Comparison of ENCODE assay signal across 21 cellular contexts in genomic region chr5:126107381-126107780, GRCh38.
A peak's percentile ranks its signal among the peaks of the same experiment; 100 is the strongest.
DNase-seq lines count a peak whose midpoint lies in the region; ATAC-seq, FAIRE-seq and TF ChIP-seq lines count a peak whose summit lies in the region.
"Had no signal": no experiment of that assay in that cellular context is flagged by ENCODE, and none has a peak within 500 bp of the region (broad histone marks: within the 10 kb centered on the region; RNA-seq: fewer than 3 reads in every experiment).

No MANE protein-coding gene starts in this region.

- DNase-seq in RPMI7951 (ENCODE audit: low read depth) (peak; percentile 15), H1 (ENCODE audit: low read depth in 1 of 2, low spot score in 2 of 2) (no peak), fibroblast of peridontal ligament (ENCODE audit: extremely low read depth) (peak; percentile 17), renal cortical epithelial cell (ENCODE audit: low read depth) (peak; percentile 81), DMS153 (lab: John Stamatoyannopoulos, UW) (no peak)
- DNase-seq in activated naive CD4-positive, alpha-beta T cell treated with anti-CD3 and anti-CD28 coated beads for 36 hours, result no peak
- DNase-seq: C1 segment of cervical spinal cord; CD4-positive, alpha-beta memory T cell; COR-L47; NCI-H1092 treated with DMSO at 0.1 percent for 48 hours; NCI-H1436; NCI-H187 treated with DMSO at 0.1 percent for 48 hours; NCI-H446; NCI-H524 treated with DMSO at 0.1 percent for 48 hours; NCI-H82; PC-9; Right ventricle myocardium superior; RPMI8226 had no signal

- no peak overlapping the region for H3K23ac ChIP-seq in H1 (ENCODE audit: insufficient read length)

- CTCF ChIA-PET in H1 (lab: Charles Lee; ENCODE audit: partially characterized antibody), result no interaction called here
- CTCF ChIA-PET in activated naive CD4-positive, alpha-beta T cell treated with anti-CD3 and anti-CD28 coated beads for 36 hours (lab: Charles Lee), result no interaction called here

- H2BK20ac ChIP-seq in H1 (ENCODE audit: low read length), result 0 out of 2 replicates have a peak overlapping the region, but pooled peaks have one; percentile 53

- H2BK15ac ChIP-seq in H1 (ENCODE audit: low read length), result no peak overlapping the region

- no peak overlapping the region for H2BK120ac ChIP-seq in H1 (replicated peaks; ENCODE audit: low read depth, low read length)

- H2BK12ac ChIP-seq in H1 (ENCODE audit: low read depth, low read length), result no peak overlapping the region

- peaks cover 0 to 6% (median 2%) of the 10 kb centered on the region in 4 experiments; a peak in 2 of 7 replicates for H3K4me1 ChIP-seq in H1 (replicated peaks in 1 of 4; ENCODE audit: control insufficient read depth in 3 of 4, insufficient read depth in 4 of 4, low read length in 3 of 4)

- H2BK5ac ChIP-seq in H1 (ENCODE audit: low read depth, low read length), result no peak overlapping the region

- no peak overlapping the region for H3K56ac ChIP-seq in H1 (replicated peaks; ENCODE audit: insufficient read length, low read depth, low read length)

- H3K4me3 ChIP-seq in H1 (ENCODE audit: extremely low read depth in 1 of 4, insufficient read depth in 2 of 4, low read depth in 3 of 4, low read length in 4 of 4), result no peak overlapping the region
- H3K4me3 ChIP-seq: PC-9 had no signal

- no peak overlapping the region for H3K18ac ChIP-seq in H1 (ENCODE audit: extremely low read depth, low read length)

- H3K79me2 ChIP-seq in H1 (ENCODE audit: control insufficient read depth in 1 of 2, insufficient read depth in 2 of 2, low read length in 2 of 2), result no peaks in the 10 kb centered on the region

- no peak overlapping the region for H3K9ac ChIP-seq in H1 (replicated peaks in 1 of 4; ENCODE audit: extremely low read depth in 1 of 4, low read depth in 3 of 4, low read length in 3 of 4)

- no peak overlapping the region for H3K27ac ChIP-seq in H1 (ENCODE audit: low read depth, low read length)
- H3K27ac ChIP-seq: PC-9 had no signal

- no peaks in the 10 kb centered on the region for H3K36me3 ChIP-seq in H1 (ENCODE audit: control insufficient read depth in 2 of 4, insufficient read depth in 4 of 4, low read length in 3 of 4)

- H4K20me1 ChIP-seq in H1 (replicated peaks in 1 of 2; ENCODE audit: control insufficient read depth in 1 of 2, insufficient read depth in 2 of 2, low read length in 2 of 2), result no peaks in the 10 kb centered on the region

- H3K9me3 Mint-ChIP-seq in activated naive CD4-positive, alpha-beta T cell treated with anti-CD3 and anti-CD28 coated beads for 36 hours, result peaks cover 4% of the 10 kb centered on the region

- peaks cover 0 to 5% of the 10 kb centered on the region in 2 experiments; a peak in 3 of 4 replicates for H3K9me3 ChIP-seq in H1 (ENCODE audit: insufficient read depth in 2 of 2, low read depth in 1 of 2, low read length in 1 of 2)

- TF ChIP-seq RAD21 in H1 (IDR thresholded peaks at IDR 0.05 in 1 of 2, conservative IDR thresholded peaks at IDR 0.05 in 1 of 2; ENCODE audit: low read depth in 2 of 2, low read length in 2 of 2), result no peak

- no peak overlapping the region for H3K14ac ChIP-seq in H1 (ENCODE audit: insufficient read length)

- no peak for TF ChIP-seq CTCF in H1 (IDR thresholded peaks at IDR 0.05; ENCODE audit: control extremely low read depth in 1 of 3, insufficient read depth in 1 of 3, low read depth in 1 of 3, low read length in 3 of 3)

- no peak overlapping the region for H2AFZ ChIP-seq in H1 (ENCODE audit: low read length)
- H2AFZ ChIP-seq: PC-9 had no signal

- no peak for TF ChIP-seq EP300 in H1 (IDR thresholded peaks at IDR 0.05; ENCODE audit: borderline replicate concordance in 1 of 2, low read depth in 2 of 2, low read length in 2 of 2)

- no peak overlapping the region for H2AK5ac ChIP-seq in H1 (ENCODE audit: low read depth, low read length)

- H3K4me3 Mint-ChIP-seq in activated naive CD4-positive, alpha-beta T cell treated with anti-CD3 and anti-CD28 coated beads for 36 hours, result no peak overlapping the region
- H3K4me3 Mint-ChIP-seq: CD4-positive, alpha-beta memory T cell had no signal

- no peaks in the 10 kb centered on the region for H3K27me3 ChIP-seq in H1 (replicated peaks in 1 of 4; ENCODE audit: control insufficient read depth in 3 of 4, extremely low read depth in 1 of 4, insufficient read depth in 3 of 4, low read length in 3 of 4)

- H3K27me3 Mint-ChIP-seq in activated naive CD4-positive, alpha-beta T cell treated with anti-CD3 and anti-CD28 coated beads for 36 hours (ENCODE audit: low read depth), result no peaks in the 10 kb centered on the region
- H3K27me3 Mint-ChIP-seq: CD4-positive, alpha-beta memory T cell had no signal

- POLR2A ChIA-PET in H1 (lab: Charles Lee; ENCODE audit: partially characterized antibody), result no interaction called here

- H4K8ac ChIP-seq in H1 (ENCODE audit: extremely low read depth, insufficient read depth, low read length), result no peak overlapping the region

- no peaks in the 10 kb centered on the region for H3K4me1 Mint-ChIP-seq in activated naive CD4-positive, alpha-beta T cell treated with anti-CD3 and anti-CD28 coated beads for 36 hours (ENCODE audit: low read depth)
- H3K4me1 Mint-ChIP-seq: CD4-positive, alpha-beta memory T cell had no signal

- 97% methylated on average over 2 of the region's 2 CpGs; no CpG with 5 or more reads in 1 of the 2 experiments for WGBS in H1 (ENCODE audit: extremely low coverage in 1 of 2, insufficient coverage in 1 of 2, insufficient read length in 1 of 2, insufficient replicate concordance in 2 of 2, low coverage in 1 of 2, low lambda C conversion rate in 2 of 2, missing lambda C conversion rate in 1 of 2), 2 experiments

- no peak overlapping the region for H3K4ac ChIP-seq in H1 (replicated peaks; ENCODE audit: insufficient read length, low read depth, low read length)

- no peak for FAIRE-seq in H1 (lab: Jason Lieb, UNC)
- FAIRE-seq: G401.6, H54 had no signal

- no peak overlapping the region for H3K27ac Mint-ChIP-seq in activated naive CD4-positive, alpha-beta T cell treated with anti-CD3 and anti-CD28 coated beads for 36 hours
- H3K27ac Mint-ChIP-seq: CD4-positive, alpha-beta memory T cell had no signal

- no peaks in the 10 kb centered on the region for H3K23me2 ChIP-seq in H1 (ENCODE audit: low read depth, low read length)

- no peak overlapping the region for H3K4me2 ChIP-seq in H1 (ENCODE audit: insufficient read depth in 1 of 2, low read depth in 2 of 2, low read length in 2 of 2)
- H3K4me2 ChIP-seq: PC-9 had no signal

- no peaks in the 10 kb centered on the region for H3K79me1 ChIP-seq in H1 (ENCODE audit: low read depth, low read length)

- no peaks in the 10 kb centered on the region for H3K36me3 Mint-ChIP-seq in activated naive CD4-positive, alpha-beta T cell treated with anti-CD3 and anti-CD28 coated beads for 36 hours (ENCODE audit: low read depth)
- H3K36me3 Mint-ChIP-seq: CD4-positive, alpha-beta memory T cell had no signal

- intact Hi-C loops in activated naive CD4-positive, alpha-beta T cell treated with anti-CD3 and anti-CD28 coated beads for 36 hours (cut with micrococcal nuclease), result no loop called here

- no peak for ATAC-seq in GM19455 (IDR thresholded peaks at IDR 0.05; ENCODE audit: unreplicated experiment)

- H4K5ac ChIP-seq in H1 (ENCODE audit: insufficient read length, low read depth, low read length), result no peak overlapping the region

- no peak for TF ChIP-seq POLR2A in H1 (IDR thresholded peaks at IDR 0.05; ENCODE audit: control extremely low read depth in 1 of 2, low read depth in 2 of 2, low read length in 2 of 2)

- H4K91ac ChIP-seq in H1 (replicated peaks; ENCODE audit: insufficient read length, low read length), result no peak overlapping the region

TF ChIP-seq in H1, 55 proteins besides CTCF, POLR2A, EP300 and RAD21:
- TF ChIP-seq RXRA (IDR thresholded peaks at IDR 0.05; ENCODE audit: insufficient read depth, low read depth, low read length) (no peak), CBX5 (IDR thresholded peaks at IDR 0.05; ENCODE audit: low read depth, low read length) (no peak), POLR2AphosphoS5 (IDR thresholded peaks at IDR 0.05; ENCODE audit: low read depth, low read length) (no peak), KDM5A (IDR thresholded peaks at IDR 0.05; ENCODE audit: low read length) (no peak), HDAC6 (IDR thresholded peaks at IDR 0.05; ENCODE audit: low read depth, low read length) (no peak), PHF8 (conservative IDR thresholded peaks at IDR 0.05; ENCODE audit: low read depth, low read length) (no peak), ASH2L (IDR thresholded peaks at IDR 0.05; ENCODE audit: low read length) (no peak), SRF (IDR thresholded peaks at IDR 0.05; ENCODE audit: low read depth, low read length) (no peak), GTF2F1 (IDR thresholded peaks at IDR 0.05; ENCODE audit: borderline replicate concordance, low read depth, low read length) (no peak)

Comparison
In these comparisons a context has a peak if more than half of its experiments do, and no peak if none do; other contexts are left out.
1. DNase-seq: peak in RPMI7951 (single experiment), fibroblast of peridontal ligament (single experiment) and renal cortical epithelial cell (single experiment); none in H1 (0 of 2), activated naive CD4-positive, alpha-beta T cell treated with anti-CD3 and anti-CD28 coated beads for 36 hours (single experiment) and DMS153 (single experiment).